ENCODE assay signal across 7 cellular contexts in genomic region chr10:100347568-100348195, GRCh38. TPM values are rescaled to one million over a fixed set of nuclear protein-coding genes. Genes with fewer than 3 reads are reported as not detected.
DNase-seq lines count a peak whose midpoint lies in the region; ATAC-seq and TF ChIP-seq lines count a peak whose summit lies in the region.

No MANE protein-coding gene starts in this region.

- H3K36me3 ChIP-seq in lung (ENCODE audit: control insufficient read depth in 2 of 2, insufficient read depth in 2 of 2, low read length in 2 of 2) (peaks cover 0 to 8% of the 10 kb centered on the region in 2 donors), uterus (no peaks in the 10 kb centered on the region)

- DNase-seq in LNCaP clone FGC (ENCODE audit: low read depth) (no peak), lung (ENCODE audit: low spot score) (no peak), uterus (no peak), SK-N-DZ (ENCODE audit: low spot score) (no peak), retina (no peak)
- DNase-seq in central memory CD8-positive, alpha-beta T cell (ENCODE audit: low spot score in 2 of 2): no peak

- no peaks in the 10 kb centered on the region for H3K27me3 ChIP-seq in lung (ENCODE audit: control insufficient read depth, insufficient read depth)
- no peaks in the 10 kb centered on the region for H3K27me3 ChIP-seq in uterus

- peaks cover 0 to 14% of the 10 kb centered on the region in 2 donors for H3K4me1 ChIP-seq in lung (ENCODE audit: control insufficient read depth in 2 of 2, insufficient read depth in 2 of 2, low read length in 2 of 2)
- no peaks in the 10 kb centered on the region for H3K4me1 ChIP-seq in uterus

- peak; percentile 6 for ATAC-seq in GM19023 (IDR thresholded peaks at IDR 0.05; ENCODE audit: unreplicated experiment)
- ATAC-seq in central memory CD8-positive, alpha-beta T cell (replicated peaks; ENCODE audit: extremely low read depth, poor library complexity, severe bottlenecking): peak; percentile 4
- no peak for ATAC-seq in lung (ENCODE audit: insufficient read depth, low FRiP score)

- H3K4me1 Mint-ChIP-seq in central memory CD8-positive, alpha-beta T cell: peaks cover 32% of the 10 kb centered on the region

- H3K27me3 Mint-ChIP-seq in central memory CD8-positive, alpha-beta T cell: no peaks in the 10 kb centered on the region

- H3K27ac Mint-ChIP-seq in central memory CD8-positive, alpha-beta T cell (ENCODE audit: low read depth): peak overlapping the region; percentile 3

- peak overlapping the region; percentile 79 for H3K4me3 ChIP-seq in LNCaP clone FGC (ENCODE audit: low read depth, low read length)
- peak overlapping the region; percentile 74 for H3K4me3 ChIP-seq in lung
- peak overlapping the region; percentile 51 to 74 for H3K4me3 ChIP-seq in uterus

- H3K36me3 Mint-ChIP-seq in central memory CD8-positive, alpha-beta T cell (ENCODE audit: insufficient read depth): peaks cover 10% of the 10 kb centered on the region

- no peak for TF ChIP-seq POLR2A in uterus (IDR thresholded peaks at IDR 0.05)

- intact Hi-C loops in uterus (cut with DNase I; ENCODE audit: low total_unique reads): no loop called here

- H3K4me3 Mint-ChIP-seq in central memory CD8-positive, alpha-beta T cell: peak overlapping the region; percentile 75

- 8 to 13% methylated on average over 32 of the region's 32 CpGs for WGBS in lung, 2 donors

- H3K9me3 Mint-ChIP-seq in central memory CD8-positive, alpha-beta T cell: no peaks in the 10 kb centered on the region

- H3K27ac ChIP-seq in lung (ENCODE audit: low read depth in 1 of 2, low read length in 1 of 2): peak overlapping the region in 1 of 2 donors; percentile 44
- peak overlapping the region; percentile 1 to 69 for H3K27ac ChIP-seq in uterus

- TF ChIP-seq CTCF in LNCaP clone FGC (IDR thresholded peaks at IDR 0.05; ENCODE audit: control insufficient read depth, extremely low read depth, insufficient read depth) (no peak), lung (IDR thresholded peaks at IDR 0.05; ENCODE audit: control extremely low read depth, extremely low read depth) (no peak), uterus (IDR thresholded peaks at IDR 0.05) (no peak)

- H3K9me3 ChIP-seq in lung (ENCODE audit: control insufficient read depth in 2 of 2, insufficient read depth in 1 of 2, low read length in 1 of 2): no peaks in the 10 kb centered on the region
- no peaks in the 10 kb centered on the region for H3K9me3 ChIP-seq in uterus

RNA-seq across cellular contexts. Expression of gene SCD, which starts 0.6 kb away (rescaled TPM):
- total RNA-seq in lung: 100 to 1,000 TPM; 334 to 383 TPM
- polyA plus RNA-seq in lung: 100 to 1,000 TPM; 136 to 144 TPM
- 10 to 100 TPM in 1 of 4 donors, 1 to 10 TPM in 2, under 1 TPM in 1; 0.59 to 29.8 (median 6.0) TPM for total RNA-seq in uterus
- polyA plus RNA-seq in SK-N-DZ (2014; cell fraction: cytosol; rRNA removed): 280 and 284 TPM in 2 replicates
- 87.8 and 102 TPM in 2 replicates for polyA plus RNA-seq in SK-N-DZ (2014; cell fraction: nucleus; rRNA removed)

RNA-seq across cellular contexts. Expression of gene PKD2L1, which starts 17.7 kb away (rescaled TPM):
- 1 to 10 TPM in 1 of 2 donors, under 1 TPM in 1; 0.46 to 1.1 TPM for total RNA-seq in lung
- polyA plus RNA-seq in lung: 1 to 10 TPM in 1 of 2 donors, under 1 TPM in 1; 0.88 to 1.5 TPM
- total RNA-seq in uterus: not detected
- polyA plus RNA-seq in SK-N-DZ (2014; cell fraction: cytosol; rRNA removed): not detected in 2 replicates
- 0.13 and 0.66 TPM in 2 replicates for polyA plus RNA-seq in SK-N-DZ (2014; cell fraction: nucleus; rRNA removed)

Comparison
In these comparisons a context has a peak if more than half of its experiments do, and no peak if none do; other contexts are left out.
1. RNA of gene SCD, which starts 0.6 kb away (total RNA-seq): 334 to 383 TPM in lung; 0.59 to 29.8 TPM in uterus; every median in the first group is over 10 times any median in the second.
2. Peak in every context shown above with its lines, with median percentiles within 50 percentile points of each other: H3K4me3 ChIP-seq.